In genomic region chr7:74007260-74007567, GRCh38 we compare ENCODE assay signal across 21 cellular contexts. TPM values are rescaled to one million over a fixed set of nuclear protein-coding genes. Genes with fewer than 3 reads are reported as not detected.
"Had no signal": no experiment of that assay in that cellular context is flagged by ENCODE, and none has a peak within 500 bp of the region (broad histone marks: within the 10 kb centered on the region; RNA-seq: fewer than 3 reads in every experiment).

No MANE protein-coding gene starts in this region.

- ATAC-seq: activated CD8-positive, alpha-beta memory T cell treated with anti-CD3 and anti-CD28 coated beads, Interleukin-2, amount 10 ng/mL, durations not matched to agents 7 days and 5 days; effector memory CD8-positive, alpha-beta T cell; esophagus mucosa; right lobe of liver; stimulated activated naive B cell treated with anti-CD40 and anti-IgM and Interleukin-4, amounts not matched to agents 10 μg/mL and 1 μg/mL and 100 μg/mL, for 72 hours; T-helper 17 cell had no signal

- DNase-seq: activated CD4-positive, alpha-beta memory T cell treated with anti-CD3 and anti-CD28 coated beads for 36 hours; activated CD4-positive, alpha-beta T cell treated with anti-CD3 and anti-CD28 coated beads for 4 hours; activated CD4-positive, CD25-positive, alpha-beta regulatory T cell; activated CD8-positive, alpha-beta memory T cell treated with anti-CD3 and anti-CD28 coated beads, Interleukin-2, amount 10 ng/mL, durations not matched to agents 7 days and 5 days; activated gamma-delta T cell treated with Interleukin-2 at 50 U/mL for 16 hours; activated T-cell treated with anti-CD3 and anti-CD28 coated beads for 4 hours; dorsolateral prefrontal cortex; effector memory CD8-positive, alpha-beta T cell; heart right ventricle; islet precursor cell; left cardiac atrium; occipital lobe; right lobe of liver; stimulated activated naive B cell treated with anti-CD40 and anti-IgM and Interleukin-4, amounts not matched to agents 10 μg/mL and 1 μg/mL and 100 μg/mL, for 72 hours; SW 1271; T-helper 17 cell; thyroid gland had no signal

- H3K4me1 ChIP-seq: right lobe of liver, thyroid gland had no signal

- H3K36me3 ChIP-seq: brain microvascular endothelial cell, heart right ventricle, right lobe of liver, thyroid gland had no signal

- H3K27me3 ChIP-seq: brain microvascular endothelial cell, dorsolateral prefrontal cortex, heart right ventricle, right lobe of liver, thyroid gland had no signal

- H3K27ac ChIP-seq: brain microvascular endothelial cell, dorsolateral prefrontal cortex, right lobe of liver, thyroid gland had no signal

- H3K4me3 ChIP-seq: dorsolateral prefrontal cortex, heart right ventricle, right lobe of liver, thyroid gland had no signal

- H3K9me3 ChIP-seq: heart right ventricle, right lobe of liver, thyroid gland had no signal

RNA-seq across cellular contexts. Expression of gene ELN, which starts 20.8 kb away (rescaled TPM):
- total RNA-seq: activated CD4-positive, alpha-beta memory T cell treated with anti-CD3 and anti-CD28 coated beads for 36 hours; activated CD8-positive, alpha-beta memory T cell treated with anti-CD3 and anti-CD28 coated beads, Interleukin-2, amount 10 ng/mL, durations not matched to agents 7 days and 5 days; activated T-helper 1 cell treated with anti-CD3 and anti-CD28 coated beads, Interleukin-12 subunit alpha, Interleukin-12 subunit beta, Interleukin-2, Interleukin-4 antibody, amounts not matched to agents 30 ng/mL and 10 ng/mL and 1 ng/mL, durations not matched to agents 14 hours and 24 hours and 36 hours; mononuclear cell; T-helper 17 cell had no signal
